14 cellular contexts compared by ENCODE assay signal in genomic region chr10:88377510-88377909, GRCh38.
DNase-seq lines count a peak whose midpoint lies in the region; ATAC-seq, FAIRE-seq and TF ChIP-seq lines count a peak whose summit lies in the region.
"Had no signal": no experiment of that assay in that cellular context is flagged by ENCODE, and none has a peak within 500 bp of the region (broad histone marks: within the 10 kb centered on the region; RNA-seq: fewer than 3 reads in every experiment).

No MANE protein-coding gene starts in this region.

- no peaks in the 10 kb centered on the region for H3K36me3 ChIP-seq in IMR-90 (ENCODE audit: control insufficient read depth, insufficient read depth, low read length)

- no peak overlapping the region for H2BK20ac ChIP-seq in IMR-90 (ENCODE audit: low read depth, low read length)

- no peak overlapping the region for H3K4me3 Mint-ChIP-seq in memory B cell
- H3K4me3 Mint-ChIP-seq: CD14-positive monocyte; CD8-positive, alpha-beta T cell had no signal

- H4K20me1 ChIP-seq in IMR-90 (ENCODE audit: insufficient read depth, low read length) = no peaks in the 10 kb centered on the region

- no peak overlapping the region for H3K4ac ChIP-seq in IMR-90 (ENCODE audit: low read depth, low read length)

- no peak overlapping the region for H3K4me3 ChIP-seq in IMR-90 (ENCODE audit: insufficient read depth, low read depth, low read length)

- no TSS peak for BruUV-seq in IMR-90 (replicated peaks; lab: Mats Ljungman, UMichigan)

- no peak overlapping the region for H2BK15ac ChIP-seq in IMR-90 (ENCODE audit: low read depth, low read length)

- no peaks in the 10 kb centered on the region for H3K9me3 ChIP-seq in IMR-90 (ENCODE audit: control insufficient read depth, insufficient read depth, low read length)

- H3K4me1 Mint-ChIP-seq in memory B cell = peaks cover 8% of the 10 kb centered on the region

- H3K9me1 ChIP-seq in IMR-90 (ENCODE audit: insufficient read depth, low read length) = no peaks in the 10 kb centered on the region

- H4K8ac ChIP-seq in IMR-90 (ENCODE audit: low read depth in 2 of 2, low read length in 2 of 2) = no peak overlapping the region

- no peaks in the 10 kb centered on the region for H3K27me3 Mint-ChIP-seq in memory B cell

- H3K4me2 ChIP-seq in IMR-90 (ENCODE audit: low read depth, low read length) = no peak overlapping the region

- H3K9me3 Mint-ChIP-seq in memory B cell = peaks cover 1% of the 10 kb centered on the region
- H3K9me3 Mint-ChIP-seq: CD8-positive, alpha-beta T cell had no signal

- H3K4me1 ChIP-seq in IMR-90 (ENCODE audit: control insufficient read depth, insufficient read depth, low read length) = no peaks in the 10 kb centered on the region

- peak overlapping the region; percentile 11 for H3K27ac Mint-ChIP-seq in memory B cell
- H3K27ac Mint-ChIP-seq: CD14-positive monocyte; CD8-positive, alpha-beta T cell had no signal

- H4K91ac ChIP-seq in IMR-90 (ENCODE audit: insufficient read depth, low read depth, low read length) = no peak overlapping the region

- no peak overlapping the region for H3K56ac ChIP-seq in IMR-90 (ENCODE audit: extremely low read depth, insufficient read depth, low read length)

- H4K5ac ChIP-seq in IMR-90 (ENCODE audit: low read depth, low read length) = no peak overlapping the region

- ATAC-seq in IMR-90 (ENCODE audit: low read depth) (peak; percentile 57; the same call in 1 of the 2 replicates), memory B cell (ENCODE audit: low read depth) (no peak), HG03354 (IDR thresholded peaks at IDR 0.05; ENCODE audit: poor library complexity, severe bottlenecking, unreplicated experiment) (no peak), HG02678 (IDR thresholded peaks at IDR 0.05; ENCODE audit: unreplicated experiment) (no peak)
- ATAC-seq: CD8-positive, alpha-beta T cell; HCT116 had no signal

- DNase-seq in IMR-90 (peak; percentile 39), memory B cell (ENCODE audit: low spot score in 2 of 2) (no peak), HT-29 (ENCODE audit: low spot score) (no peak)
- DNase-seq: CD8-positive, alpha-beta T cell; COR-L47; DMS153; DMS79 treated with DMSO at 0.1 percent for 48 hours; GDM1 had no signal

- WGBS in IMR-90 (ENCODE audit: extremely low coverage in 2 of 2, insufficient read length in 1 of 2), 2 experiments = no CpG with 5 or more reads among the region's 1 CpG

- intact Hi-C loops in IMR-90 (cut with micrococcal nuclease) = no loop called here

- no peak for TF ChIP-seq CTCF in IMR-90 (conservative IDR thresholded peaks at IDR 0.05; ENCODE audit: low read depth, low read length)

- H3K27me3 ChIP-seq in IMR-90 (ENCODE audit: control insufficient read depth, insufficient read depth, low read length) = no peaks in the 10 kb centered on the region; the same call in 1 of the 2 replicates

- H3K14ac ChIP-seq in IMR-90 (replicated peaks; ENCODE audit: low read depth, low read length) = no peak overlapping the region

- no peak overlapping the region for H2AK9ac ChIP-seq in IMR-90 (replicated peaks; ENCODE audit: low read depth, low read length, poor library complexity)

- FAIRE-seq in colon (lab: Jason Lieb, UNC) = peak; percentile 18
- FAIRE-seq: GM19239 had no signal

- dilution Hi-C loops in IMR-90 (cut with HindIII; ENCODE audit: low sequenced_read_pairs, unreplicated experiment) = no loop called here

- in situ Hi-C loops in IMR-90 (cut with MboI; ENCODE audit: low sequenced_read_pairs) = no loop called here

- H3K36me3 Mint-ChIP-seq in memory B cell = no peaks in the 10 kb centered on the region
- H3K36me3 Mint-ChIP-seq: CD14-positive monocyte; CD8-positive, alpha-beta T cell had no signal

- no peak overlapping the region for H3K27ac ChIP-seq in IMR-90 (ENCODE audit: insufficient read depth, low read length)

- H3K23ac ChIP-seq in IMR-90 (ENCODE audit: low read depth, low read length) = no peak overlapping the region

- no peak overlapping the region for H2BK5ac ChIP-seq in IMR-90 (ENCODE audit: low read depth, low read length, poor library complexity, severe bottlenecking)

- H3K18ac ChIP-seq in IMR-90 (ENCODE audit: low read depth, low read length) = no peak overlapping the region

- TF ChIP-seq POLR2A in IMR-90 (IDR thresholded peaks at IDR 0.05; ENCODE audit: low read depth, low read length) = no peak

- H3K79me1 ChIP-seq in IMR-90 (ENCODE audit: low read depth in 1 of 2, low read length in 2 of 2) = no peaks in the 10 kb centered on the region

- POLR2A ChIA-PET in IMR-90 (lab: Charles Lee; ENCODE audit: unreplicated experiment) = no interaction called here

- no peak overlapping the region for H2AK5ac ChIP-seq in IMR-90 (ENCODE audit: low read depth, low read length)

- TF ChIP-seq RAD21 in IMR-90 (IDR thresholded peaks at IDR 0.05; ENCODE audit: low read length) = no peak

- H2AFZ ChIP-seq in IMR-90 (replicated peaks; ENCODE audit: low read length, poor library complexity) = no peak overlapping the region

- no peak overlapping the region for H2BK120ac ChIP-seq in IMR-90 (ENCODE audit: low read depth, low read length)

- CTCF ChIA-PET in IMR-90 (lab: Yijun Ruan, JAX) = no interaction called here

- no peak overlapping the region for H3K9ac ChIP-seq in IMR-90 (ENCODE audit: low read depth, low read length)

TF ChIP-seq in IMR-90, 13 proteins besides CTCF, POLR2A, EP300 and RAD21:
- TF ChIP-seq RFX5 (IDR thresholded peaks at IDR 0.05; ENCODE audit: low read depth, low read length) = no peak
- TF ChIP-seq CEBPB (IDR thresholded peaks at IDR 0.05; ENCODE audit: low read depth, low read length) = no peak
- TF ChIP-seq RCOR1 (IDR thresholded peaks at IDR 0.05; ENCODE audit: insufficient replicate concordance, low read length) = no peak
- no peak for TF ChIP-seq USF2 (IDR thresholded peaks at IDR 0.05; ENCODE audit: low read depth, low read length)
- no peak for TF ChIP-seq MAFK (IDR thresholded peaks at IDR 0.05; ENCODE audit: low read depth, low read length)
- TF ChIP-seq, protein P1, sequence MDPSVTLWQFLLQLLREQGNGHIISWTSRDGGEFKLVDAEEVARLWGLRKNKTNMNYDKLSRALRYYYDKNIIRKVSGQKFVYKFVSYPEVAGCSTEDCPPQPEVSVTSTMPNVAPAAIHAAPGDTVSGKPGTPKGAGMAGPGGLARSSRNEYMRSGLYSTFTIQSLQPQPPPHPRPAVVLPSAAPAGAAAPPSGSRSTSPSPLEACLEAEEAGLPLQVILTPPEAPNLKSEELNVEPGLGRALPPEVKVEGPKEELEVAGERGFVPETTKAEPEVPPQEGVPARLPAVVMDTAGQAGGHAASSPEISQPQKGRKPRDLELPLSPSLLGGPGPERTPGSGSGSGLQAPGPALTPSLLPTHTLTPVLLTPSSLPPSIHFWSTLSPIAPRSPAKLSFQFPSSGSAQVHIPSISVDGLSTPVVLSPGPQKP (IDR thresholded peaks at IDR 0.05; ENCODE audit: borderline replicate concordance, low read depth, low read length) = no peak
- TF ChIP-seq MXI1 (IDR thresholded peaks at IDR 0.05; ENCODE audit: borderline replicate concordance, low read depth, low read length) = no peak
- TF ChIP-seq MAZ (IDR thresholded peaks at IDR 0.05; ENCODE audit: borderline replicate concordance, low read depth, low read length) = no peak
- TF ChIP-seq BHLHE40 (IDR thresholded peaks at IDR 0.05; ENCODE audit: low read depth, low read length) = no peak
- TF ChIP-seq SMC3 (IDR thresholded peaks at IDR 0.05; ENCODE audit: low read depth, low read length) = no peak
- no peak for TF ChIP-seq NFE2L2 (IDR thresholded peaks at IDR 0.05; ENCODE audit: low read depth, low read length)
- TF ChIP-seq FOS (IDR thresholded peaks at IDR 0.05; ENCODE audit: low read depth, low read length) = no peak
- TF ChIP-seq CHD1 (IDR thresholded peaks at IDR 0.05; ENCODE audit: low read depth, low read length) = no peak
TF ChIP-seq in IMR-90: peak in this region for 0.
